ENCODE assay signal across 9 cellular contexts in genomic region chr22:36453855-36454378, GRCh38. TPM values are rescaled to one million over a fixed set of nuclear protein-coding genes. Genes with fewer than 3 reads are reported as not detected.
DNase-seq lines count a peak whose midpoint lies in the region; ATAC-seq and TF ChIP-seq lines count a peak whose summit lies in the region.
"Had no signal": no experiment of that assay in that cellular context is flagged by ENCODE, and none has a peak within 500 bp of the region (broad histone marks: within the 10 kb centered on the region; RNA-seq: fewer than 3 reads in every experiment).

No MANE protein-coding gene starts in this region.

- no peak overlapping the region for H3K4me3 Mint-ChIP-seq in MCF 10A (ENCODE audit: unreplicated experiment)
- peak overlapping the region; percentile 74 for H3K4me3 Mint-ChIP-seq in activated naive CD8-positive, alpha-beta T cell treated with anti-CD3 and anti-CD28 coated beads, Interleukin-2, amount 50 U/mL, for 24 hours
- peak overlapping the region; percentile 68 to 87 (median 76) for H3K4me3 Mint-ChIP-seq in naive thymus-derived CD4-positive, alpha-beta T cell

- over 99% methylated on average over 14 of the region's 16 CpGs for WGBS in mammary epithelial cell (ENCODE audit: low coverage, missing lambda C conversion rate)

- POLR2A ChIA-PET in MCF 10A (lab: Yijun Ruan, JAX), result interaction anchor here (0.8 kb wide), 1 partner anchor 12 kb away, joined by 3 read pairs; no protein-coding TSS in a partner anchor
- POLR2A ChIA-PET in naive thymus-derived CD4-positive, alpha-beta T cell (lab: Charles Lee), result interaction anchor here (1.0 to 2.1 kb wide), 9 partner anchors 16 to 125 kb away, joined by 3 to 8 read pairs (median 4); no protein-coding TSS in a partner anchor

- dilution Hi-C loops in mammary epithelial cell (cut with HindIII; ENCODE audit: low sequenced_read_pairs), result no loop called here

- H3K4me1 ChIP-seq in mammary epithelial cell (ENCODE audit: insufficient read depth, low read length) (peaks cover 16% of the 10 kb centered on the region), upper lobe of right lung (peaks cover 76% of the 10 kb centered on the region)
- peaks cover 46 to 48% of the 10 kb centered on the region in 2 donors for H3K4me1 ChIP-seq in naive thymus-derived CD4-positive, alpha-beta T cell (ENCODE audit: control insufficient read depth in 2 of 2, insufficient read depth in 2 of 2, low read length in 2 of 2)

- TF ChIP-seq CTCF in MCF 10A (IDR thresholded peaks at IDR 0.05; ENCODE audit: unreplicated experiment) (no peak), mammary epithelial cell (conservative IDR thresholded peaks at IDR 0.05 in 1 of 2, IDR thresholded peaks at IDR 0.05 in 1 of 2; ENCODE audit: extremely low read depth in 1 of 2, insufficient read depth in 1 of 2, low read depth in 1 of 2, low read length in 2 of 2) (no peak), upper lobe of right lung (IDR thresholded peaks at IDR 0.05) (no peak)

- no peaks in the 10 kb centered on the region for H3K27me3 Mint-ChIP-seq in MCF 10A (ENCODE audit: insufficient read depth, unreplicated experiment)
- no peaks in the 10 kb centered on the region for H3K27me3 Mint-ChIP-seq in activated naive CD8-positive, alpha-beta T cell treated with anti-CD3 and anti-CD28 coated beads, Interleukin-2, amount 50 U/mL, for 24 hours
- no peaks in the 10 kb centered on the region for H3K27me3 Mint-ChIP-seq in naive thymus-derived CD4-positive, alpha-beta T cell

- H3K4me2 ChIP-seq in mammary epithelial cell (ENCODE audit: insufficient read depth, low read depth, low read length), result no peak overlapping the region

- no TSS peak for BruUV-seq in MCF 10A (replicated peaks; lab: Mats Ljungman, UMichigan)
- BruUV-seq in mammary epithelial cell (replicated peaks; lab: Mats Ljungman, UMichigan), result no TSS peak

- peaks cover 7% of the 10 kb centered on the region for H3K4me1 Mint-ChIP-seq in MCF 10A (ENCODE audit: insufficient read depth, unreplicated experiment)
- peaks cover 48% of the 10 kb centered on the region for H3K4me1 Mint-ChIP-seq in activated naive CD8-positive, alpha-beta T cell treated with anti-CD3 and anti-CD28 coated beads, Interleukin-2, amount 50 U/mL, for 24 hours
- H3K4me1 Mint-ChIP-seq in naive thymus-derived CD4-positive, alpha-beta T cell, result peaks cover 21 to 58% (median 49%) of the 10 kb centered on the region in 7 donors

- DNase-seq in MCF 10A (ENCODE audit: unreplicated experiment) (no peak), mammary epithelial cell (no peak), upper lobe of right lung (no peak), COLO829 (ENCODE audit: low spot score) (no peak), NCI-H1436 treated with DMSO at 0.1 percent for 48 hours (lab: John Stamatoyannopoulos, UW) (no peak), Ammon's horn (ENCODE audit: low spot score) (no peak)
- DNase-seq in activated naive CD8-positive, alpha-beta T cell treated with anti-CD3 and anti-CD28 coated beads, Interleukin-2, amount 50 U/mL, for 24 hours, result no peak
- no peak for DNase-seq in naive thymus-derived CD4-positive, alpha-beta T cell
- DNase-seq: NCI-H446 had no signal

- H3K9me3 Mint-ChIP-seq in MCF 10A (ENCODE audit: unreplicated experiment), result no peaks in the 10 kb centered on the region
- H3K9me3 Mint-ChIP-seq in activated naive CD8-positive, alpha-beta T cell treated with anti-CD3 and anti-CD28 coated beads, Interleukin-2, amount 50 U/mL, for 24 hours, result no peaks in the 10 kb centered on the region
- H3K9me3 Mint-ChIP-seq in naive thymus-derived CD4-positive, alpha-beta T cell, result peaks cover 0 to 2% (median 0%) of the 10 kb centered on the region in 11 donors

- H3K27ac Mint-ChIP-seq in MCF 10A (ENCODE audit: low read depth, unreplicated experiment), result peak overlapping the region; percentile 67
- peak overlapping the region; percentile 22 for H3K27ac Mint-ChIP-seq in activated naive CD8-positive, alpha-beta T cell treated with anti-CD3 and anti-CD28 coated beads, Interleukin-2, amount 50 U/mL, for 24 hours
- peak overlapping the region; percentile 69 to 99 (median 96) for H3K27ac Mint-ChIP-seq in naive thymus-derived CD4-positive, alpha-beta T cell

- no peak for ATAC-seq in activated naive CD8-positive, alpha-beta T cell treated with anti-CD3 and anti-CD28 coated beads, Interleukin-2, amount 50 U/mL, for 24 hours
- no peak for ATAC-seq in naive thymus-derived CD4-positive, alpha-beta T cell
- no peak for ATAC-seq in upper lobe of right lung

- no peaks in the 10 kb centered on the region for H3K79me2 ChIP-seq in mammary epithelial cell (ENCODE audit: insufficient read depth, low read length)

- no peaks in the 10 kb centered on the region for H3K36me3 ChIP-seq in mammary epithelial cell (ENCODE audit: insufficient read depth, low read length)
- H3K36me3 ChIP-seq in naive thymus-derived CD4-positive, alpha-beta T cell (ENCODE audit: control insufficient read depth in 2 of 3, insufficient read depth in 3 of 3, low read length in 3 of 3), result no peaks in the 10 kb centered on the region
- no peaks in the 10 kb centered on the region for H3K36me3 ChIP-seq in upper lobe of right lung

- H3K4me3 ChIP-seq in mammary epithelial cell (replicated peaks in 1 of 3; ENCODE audit: insufficient read depth in 1 of 3, low read depth in 2 of 3, low read length in 3 of 3) (no peak overlapping the region), upper lobe of right lung (peak overlapping the region; percentile 61)
- H3K4me3 ChIP-seq in naive thymus-derived CD4-positive, alpha-beta T cell (ENCODE audit: low read length), result peak overlapping the region; percentile 20

- H3K27ac ChIP-seq in mammary epithelial cell (ENCODE audit: insufficient read depth, low read depth, low read length) (no peak overlapping the region), upper lobe of right lung (peak overlapping the region; percentile 90)
- peak overlapping the region; percentile 99 for H3K27ac ChIP-seq in naive thymus-derived CD4-positive, alpha-beta T cell (ENCODE audit: low read depth, low read length)

- H3K36me3 Mint-ChIP-seq in MCF 10A (ENCODE audit: insufficient read depth, unreplicated experiment), result peaks cover 6% of the 10 kb centered on the region
- H3K36me3 Mint-ChIP-seq in activated naive CD8-positive, alpha-beta T cell treated with anti-CD3 and anti-CD28 coated beads, Interleukin-2, amount 50 U/mL, for 24 hours (ENCODE audit: low read depth), result no peaks in the 10 kb centered on the region
- H3K36me3 Mint-ChIP-seq in naive thymus-derived CD4-positive, alpha-beta T cell, result peaks cover 0 to 2% (median 0%) of the 10 kb centered on the region in 5 donors

- H3K9me3 ChIP-seq in mammary epithelial cell (replicated peaks; ENCODE audit: insufficient read depth, low read length) (no peaks in the 10 kb centered on the region), upper lobe of right lung (no peaks in the 10 kb centered on the region)
- no peaks in the 10 kb centered on the region for H3K9me3 ChIP-seq in naive thymus-derived CD4-positive, alpha-beta T cell (ENCODE audit: control insufficient read depth in 2 of 3, low read length in 3 of 3)

- in situ Hi-C loops in mammary epithelial cell (cut with MboI; ENCODE audit: low sequenced_read_pairs in 2 of 2), result no loop called here

- no peaks in the 10 kb centered on the region for H4K20me1 ChIP-seq in mammary epithelial cell (ENCODE audit: insufficient read depth, low read length)

- CTCF ChIA-PET in MCF 10A (lab: Yijun Ruan, JAX) (no interaction called here), mammary epithelial cell (lab: Charles Lee; ENCODE audit: low non-redundant PET) (no interaction called here)
- CTCF ChIA-PET in naive thymus-derived CD4-positive, alpha-beta T cell (lab: Charles Lee), result interaction anchor here (0.8 kb wide), 1 partner anchor 15 kb away, joined by 3 read pairs; no protein-coding TSS in a partner anchor

- H2AFZ ChIP-seq in mammary epithelial cell (ENCODE audit: low read depth, low read length), result no peak overlapping the region

- intact Hi-C loops in MCF 10A (cut with micrococcal nuclease), result no loop called here
- intact Hi-C loops in mammary epithelial cell (cut with micrococcal nuclease), result no loop called here
- intact Hi-C loops in naive thymus-derived CD4-positive, alpha-beta T cell (cut with micrococcal nuclease), result loop anchor here (1.0 to 5.0 kb wide), 4 partner anchors 19 to 87 kb away; partner anchors contain the start of gene FOXRED2 (in 1 of the 2)
- intact Hi-C loops in upper lobe of right lung (cut with DNase I), result no loop called here

- H3K9ac ChIP-seq in mammary epithelial cell (ENCODE audit: insufficient read depth, low read length), result no peak overlapping the region

- H3K27me3 ChIP-seq in mammary epithelial cell (ENCODE audit: insufficient read depth, low read length) (no peaks in the 10 kb centered on the region), upper lobe of right lung (no peaks in the 10 kb centered on the region)
- no peaks in the 10 kb centered on the region for H3K27me3 ChIP-seq in naive thymus-derived CD4-positive, alpha-beta T cell (ENCODE audit: control insufficient read depth in 2 of 2, insufficient read depth in 2 of 2, low read length in 2 of 2)

RNA-seq across cellular contexts. Expression of gene TXN2, which starts 27.5 kb away (rescaled TPM):
- total RNA-seq in MCF 10A (2022), result 61.5 and 83.2 TPM in 2 replicates
- total RNA-seq in mammary epithelial cell, result 10 to 100 TPM; 34.7 to 56.9 TPM
- 127 TPM for polyA plus RNA-seq in mammary epithelial cell
- 136 TPM for polyA minus RNA-seq in mammary epithelial cell
- total RNA-seq in naive thymus-derived CD4-positive, alpha-beta T cell, result 10 to 100 TPM; 35.5 to 69.9 (median 37.7) TPM
- 100 to 1,000 TPM; 135 to 154 TPM for polyA plus RNA-seq in naive thymus-derived CD4-positive, alpha-beta T cell
- 54.2 TPM for total RNA-seq in upper lobe of right lung

RNA-seq across cellular contexts. Expression of gene FOXRED2, which starts 52.9 kb away (rescaled TPM):
- 10.9 and 11.4 TPM in 2 replicates for total RNA-seq in MCF 10A (2022)
- 1 to 10 TPM; 5.8 to 7.4 TPM for total RNA-seq in mammary epithelial cell
- 4.4 TPM for polyA plus RNA-seq in mammary epithelial cell
- 12.1 TPM for polyA minus RNA-seq in mammary epithelial cell
- total RNA-seq in naive thymus-derived CD4-positive, alpha-beta T cell, result 10 to 100 TPM in 3 of 5 experiments, 1 to 10 TPM in 2; 2.3 to 13.1 (median 11.4) TPM
- 1 to 10 TPM; 2.3 to 5.6 TPM for polyA plus RNA-seq in naive thymus-derived CD4-positive, alpha-beta T cell
- 15.3 TPM for total RNA-seq in upper lobe of right lung

Comparison
In these comparisons a context has a peak if more than half of its experiments do, and no peak if none do; other contexts are left out.
1. H3K27ac Mint-ChIP-seq: peak in every context shown above with its lines; median percentile 96 in naive thymus-derived CD4-positive, alpha-beta T cell; 67 in MCF 10A; 22 in activated naive CD8-positive, alpha-beta T cell treated with anti-CD3 and anti-CD28 coated beads, Interleukin-2, amount 50 U/mL, for 24 hours.
2. H3K4me3 ChIP-seq: peak in naive thymus-derived CD4-positive, alpha-beta T cell (single experiment) and upper lobe of right lung (single experiment); none in mammary epithelial cell (0 of 3).
3. intact Hi-C loops: an anchor here in naive thymus-derived CD4-positive, alpha-beta T cell (1.0 to 5.0 kb wide); none called in MCF 10A, mammary epithelial cell and upper lobe of right lung.